Comparison of ENCODE assay signal across 1 cellular context in genomic region chr15:59616390-59616789, GRCh38.
TF ChIP-seq lines count a peak whose summit lies in the region.

No MANE protein-coding gene starts in this region.

TF ChIP-seq in HepG2, 621 proteins besides CTCF, POLR2A, EP300 and RAD21:
- TF ChIP-seq ZNF296 (CRISPR knock-in tag; conservative IDR thresholded peaks at IDR 0.05) (no peak), STAG1 (CRISPR knock-in tag; IDR thresholded peaks at IDR 0.05) (peak; percentile 66), SOX13 (IDR thresholded peaks at IDR 0.05) (no peak), SOX13 (CRISPR knock-in tag; conservative IDR thresholded peaks at IDR 0.05 in 1 of 2, IDR thresholded peaks at IDR 0.05 in 1 of 2) (peak in 1 of 2 experiments; percentile 9; a peak in 1 of 4 replicates), FOXA1 (IDR thresholded peaks at IDR 0.05) (no peak), FOXA1 (CRISPR knock-in tag; IDR thresholded peaks at IDR 0.05) (no peak), IKZF5 (CRISPR knock-in tag; IDR thresholded peaks at IDR 0.05) (no peak), DR1 (CRISPR knock-in tag; IDR thresholded peaks at IDR 0.05) (no peak), CHD4 (IDR thresholded peaks at IDR 0.05; ENCODE audit: borderline replicate concordance, low read length) (no peak), ZNF121 (CRISPR knock-in tag; IDR thresholded peaks at IDR 0.05) (no peak), SMC3 (IDR thresholded peaks at IDR 0.05; ENCODE audit: low read length) (peak; percentile 13; the same call in 1 of the 2 replicates)
